11 cellular contexts compared by ENCODE assay signal in the genomic region with DNA sequence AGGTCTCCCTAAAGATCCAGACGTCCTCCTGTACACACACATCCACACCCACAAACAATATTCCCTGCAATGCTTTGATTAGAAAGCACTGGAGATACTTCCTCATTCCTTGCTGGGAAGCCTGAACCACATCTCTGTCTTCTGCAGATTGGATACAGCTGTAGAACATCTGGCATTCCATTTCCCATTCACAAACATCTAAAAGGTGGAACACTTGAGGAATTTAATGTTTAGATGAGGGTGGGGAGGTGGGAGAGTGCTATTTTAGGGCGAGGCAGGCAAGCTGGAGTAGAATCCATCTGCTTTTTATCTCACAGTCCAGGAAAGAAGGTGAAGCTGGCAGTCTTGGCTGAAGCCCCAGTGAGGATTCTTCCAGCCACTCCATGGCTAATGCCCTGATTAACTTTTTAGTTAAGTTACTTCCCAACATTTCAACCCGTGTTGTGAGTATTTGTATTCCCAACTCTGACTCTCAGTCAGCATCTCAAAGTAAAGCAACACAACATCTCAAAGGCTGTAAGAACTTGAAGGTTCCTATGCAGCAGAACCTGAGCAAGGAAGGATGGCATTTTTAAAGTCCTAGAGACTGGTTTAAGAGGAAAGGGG. TPM values are rescaled to one million over a fixed set of nuclear protein-coding genes. Genes with fewer than 3 reads are reported as not detected.
DNase-seq lines count a peak whose midpoint lies in the region; ATAC-seq and TF ChIP-seq lines count a peak whose summit lies in the region.
"Had no signal": no experiment of that assay in that cellular context is flagged by ENCODE, and none has a peak within 500 bp of the region (broad histone marks: within the 10 kb centered on the region; RNA-seq: fewer than 3 reads in every experiment).

No MANE protein-coding gene starts in this region.

- H3K9me3 ChIP-seq in HCT116 (ENCODE audit: control insufficient read depth in 1 of 2, insufficient read depth in 1 of 2, low read depth in 1 of 2, low read length in 2 of 2) (no peaks in the 10 kb centered on the region), left lung (no peaks in the 10 kb centered on the region), upper lobe of right lung (no peaks in the 10 kb centered on the region)
- no peaks in the 10 kb centered on the region for H3K9me3 ChIP-seq in CD4-positive, alpha-beta T cell (ENCODE audit: control insufficient read depth, low read length)

- no peak for TF ChIP-seq CTCF in HCT116 (IDR thresholded peaks at IDR 0.05 in 2 of 3, conservative IDR thresholded peaks at IDR 0.05 in 1 of 3; ENCODE audit: borderline replicate concordance in 1 of 3, insufficient read depth in 1 of 3, low read depth in 2 of 3, low read length in 2 of 3)
- no peak for TF ChIP-seq CTCF in brain (conservative IDR thresholded peaks at IDR 0.05)
- no peak for TF ChIP-seq CTCF in left lung (IDR thresholded peaks at IDR 0.05)
- TF ChIP-seq CTCF in upper lobe of right lung (IDR thresholded peaks at IDR 0.05) = no peak
- TF ChIP-seq CTCF in CD4-positive, alpha-beta T cell (IDR thresholded peaks at IDR 0.05) = no peak

- no peak for TF ChIP-seq POLR2A in HCT116 (IDR thresholded peaks at IDR 0.05; ENCODE audit: borderline replicate concordance, extremely low read depth, insufficient read depth, insufficient read length)

- H3K27ac Mint-ChIP-seq in brain = peak overlapping the region in 3 of 5 experiments; percentile 78 to 92 (median 85)
- no peak overlapping the region for H3K27ac Mint-ChIP-seq in CD4-positive, alpha-beta T cell

- H3K79me2 ChIP-seq in HCT116 (ENCODE audit: insufficient read depth, low read length) = peaks cover 35% of the 10 kb centered on the region

- intact Hi-C loops in HCT116 (cut with micrococcal nuclease) (no loop called here), left lung (cut with DNase I) (no loop called here), upper lobe of right lung (cut with DNase I) (no loop called here)
- intact Hi-C loops in CD4-positive, alpha-beta T cell (cut with DNase I, micrococcal nuclease) = loop anchor here in 1 of 2 experiments (10.0 kb wide), 1 partner anchor 49 kb away; the partner anchor contains the start of gene CYTH3

- no peaks in the 10 kb centered on the region for H3K9me2 ChIP-seq in HCT116 (ENCODE audit: insufficient read depth)

- no peak overlapping the region for H3K4me3 ChIP-seq in HCT116 (replicated peaks in 1 of 2; ENCODE audit: low read depth in 1 of 2, low read length in 2 of 2)
- no peak overlapping the region for H3K4me3 ChIP-seq in left lung
- H3K4me3 ChIP-seq in upper lobe of right lung = no peak overlapping the region

- no peaks in the 10 kb centered on the region for H4K20me1 ChIP-seq in HCT116 (ENCODE audit: insufficient read depth)

- H3K27me3 Mint-ChIP-seq in brain = no peaks in the 10 kb centered on the region
- no peaks in the 10 kb centered on the region for H3K27me3 Mint-ChIP-seq in CD4-positive, alpha-beta T cell

- peak; percentile 53 for ATAC-seq in HCT116
- ATAC-seq in left lung = peak; percentile 26
- peak; percentile 55 for ATAC-seq in upper lobe of right lung
- ATAC-seq in HG02798 (IDR thresholded peaks at IDR 0.05; ENCODE audit: poor library complexity, unreplicated experiment) = no peak
- ATAC-seq in CD4-positive, alpha-beta T cell (ENCODE audit: poor library complexity) = no peak

- no peaks in the 10 kb centered on the region for H3K27me3 ChIP-seq in HCT116 (ENCODE audit: insufficient read depth, low read length)
- H3K27me3 ChIP-seq in left lung = no peaks in the 10 kb centered on the region
- no peaks in the 10 kb centered on the region for H3K27me3 ChIP-seq in upper lobe of right lung
- H3K27me3 ChIP-seq in CD4-positive, alpha-beta T cell (ENCODE audit: control insufficient read depth, insufficient read depth, low read length) = no peaks in the 10 kb centered on the region

- no peak overlapping the region for H2AFZ ChIP-seq in HCT116 (ENCODE audit: low read depth, low read length, poor library complexity, severe bottlenecking)

- TF ChIP-seq RAD21 in HCT116 (IDR thresholded peaks at IDR 0.05; ENCODE audit: low read depth) = no peak

- peak overlapping the region in 3 of 5 experiments; percentile 26 to 40 (median 38) for H3K4me3 Mint-ChIP-seq in brain
- no peak overlapping the region for H3K4me3 Mint-ChIP-seq in CD4-positive, alpha-beta T cell

- RAD21 ChIA-PET in HCT116 (lab: Charles Lee; ENCODE audit: low non-redundant PET in 1 of 2, low total read pairs in 2 of 2, uncharacterized antibody in 2 of 2, unreplicated experiment in 2 of 2) = no interaction called here

- H3K36me3 Mint-ChIP-seq in brain = peaks cover 11% of the 10 kb centered on the region
- H3K36me3 Mint-ChIP-seq in CD4-positive, alpha-beta T cell (ENCODE audit: low read depth) = no peaks in the 10 kb centered on the region

- H3K9me3 Mint-ChIP-seq in brain = peaks cover 3 to 10% (median 6%) of the 10 kb centered on the region in 5 experiments
- H3K9me3 Mint-ChIP-seq in CD4-positive, alpha-beta T cell = no peaks in the 10 kb centered on the region

- H3K9ac ChIP-seq in HCT116 (ENCODE audit: low read length) = no peak overlapping the region

- H3K4me1 ChIP-seq in HCT116 (ENCODE audit: control insufficient read depth in 1 of 2, insufficient read depth in 2 of 2, low read length in 2 of 2) = peaks cover 10 to 12% of the 10 kb centered on the region in 2 experiments
- H3K4me1 ChIP-seq in left lung = peaks cover 12 to 36% of the 10 kb centered on the region in 2 donors
- peaks cover 47% of the 10 kb centered on the region for H3K4me1 ChIP-seq in upper lobe of right lung

- H3K4me1 Mint-ChIP-seq in brain = peaks cover 50% of the 10 kb centered on the region
- H3K4me1 Mint-ChIP-seq in CD4-positive, alpha-beta T cell (ENCODE audit: low read depth) = peaks cover 29% of the 10 kb centered on the region

- H3K36me3 ChIP-seq in HCT116 (ENCODE audit: control insufficient read depth in 1 of 2, insufficient read depth in 2 of 2, low read length in 2 of 2) = no peaks in the 10 kb centered on the region
- H3K36me3 ChIP-seq in left lung = no peaks in the 10 kb centered on the region
- H3K36me3 ChIP-seq in upper lobe of right lung = no peaks in the 10 kb centered on the region

- no TSS peak for BruUV-seq in HCT116 (replicated peaks; lab: Mats Ljungman, UMichigan)

- CTCF ChIA-PET in HCT116 (lab: Charles Lee) = no interaction called here
- CTCF ChIA-PET in CD4-positive, alpha-beta T cell (lab: Charles Lee) = no interaction called here

- H3K4me2 ChIP-seq in HCT116 (ENCODE audit: low read length) = peak overlapping the region; percentile 24

- no peak for DNase-seq in HCT116 (ENCODE audit: low read depth, low spot score)
- no peak for DNase-seq in left lung
- DNase-seq in upper lobe of right lung = no peak
- no peak for DNase-seq in CD4-positive, alpha-beta T cell
- DNase-seq in NCI-H2029 (lab: John Stamatoyannopoulos, UW) = no peak
- DNase-seq: cortex of kidney, GOT3, NCI-H774, nucleus accumbens had no signal

- POLR2A ChIA-PET in HCT116 (lab: Charles Lee) = no interaction called here
- POLR2A ChIA-PET in CD4-positive, alpha-beta T cell (lab: Charles Lee) = no interaction called here

- H3K27ac ChIP-seq in HCT116 (ENCODE audit: low read depth, low read length) (no peak overlapping the region), left lung (no peak overlapping the region), upper lobe of right lung (peak overlapping the region; percentile 14)
- H3K27ac ChIP-seq in CD4-positive, alpha-beta T cell (ENCODE audit: low read depth, low read length) = no peak overlapping the region

TF ChIP-seq in HCT116, 20 proteins besides CTCF, POLR2A, EP300 and RAD21:
- TF ChIP-seq ELF1 (IDR thresholded peaks at IDR 0.05; ENCODE audit: borderline replicate concordance, low read depth) (peak; percentile 35), EZH2phosphoT487 (IDR thresholded peaks at IDR 0.05; ENCODE audit: borderline replicate concordance) (no peak), ZNF274 (IDR thresholded peaks at IDR 0.05; ENCODE audit: low read depth, low read length) (no peak), SP1 (IDR thresholded peaks at IDR 0.05; ENCODE audit: low read depth) (peak; percentile 12; the same call in 1 of the 2 replicates)

RNA-seq across cellular contexts. Expression of gene CYTH3, which starts 46.1 kb away (rescaled TPM):
- total RNA-seq in HCT116 (2021; ENCODE audit: unreplicated experiment) (16.7 TPM), left lung (10 to 100 TPM; 21.3 to 24.3 TPM), upper lobe of right lung (27.5 TPM)
- 15.1 and 15.6 TPM in 2 replicates for polyA plus RNA-seq in HCT116 (2012)
- polyA plus RNA-seq in brain (ENCODE audit: insufficient read depth, low read depth, low replicate concordance) = 18.4 TPM
- total RNA-seq in CD4-positive, alpha-beta T cell = 1 to 10 TPM; 7.6 to 9.1 TPM

Comparison
In these comparisons a context has a peak if more than half of its experiments do, and no peak if none do; other contexts are left out.
1. ATAC-seq: peak in HCT116 (single experiment), left lung (single experiment) and upper lobe of right lung (single experiment); none in HG02798 (single experiment) and CD4-positive, alpha-beta T cell (single experiment).